24 cellular contexts compared by ENCODE assay signal in the genomic region with DNA sequence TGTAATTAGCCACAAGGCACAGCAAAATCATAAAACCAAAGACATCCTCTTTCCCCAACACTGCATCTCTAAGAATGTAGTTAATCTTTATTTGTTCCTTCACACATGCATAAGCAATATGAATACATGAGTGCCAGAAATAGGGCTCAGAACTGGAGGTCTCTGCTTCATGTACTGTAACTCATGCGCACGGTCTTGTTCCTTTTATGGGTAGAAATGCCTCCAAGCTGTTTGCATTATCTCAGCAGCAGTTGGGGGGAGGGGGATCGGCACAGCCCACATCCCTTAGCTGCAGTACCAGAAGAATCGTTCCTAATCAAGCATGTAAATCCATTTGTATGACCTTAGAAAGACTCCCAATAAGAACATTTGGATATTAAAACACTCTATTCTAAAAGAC. TPM values are rescaled to one million over a fixed set of nuclear protein-coding genes. Genes with fewer than 3 reads are reported as not detected.
DNase-seq lines count a peak whose midpoint lies in the region; ATAC-seq, FAIRE-seq and TF ChIP-seq lines count a peak whose summit lies in the region.
"Had no signal": no experiment of that assay in that cellular context is flagged by ENCODE, and none has a peak within 500 bp of the region (broad histone marks: within the 10 kb centered on the region; RNA-seq: fewer than 3 reads in every experiment).

No MANE protein-coding gene starts in this region.

- H3K27ac ChIP-seq in A673 (ENCODE audit: low read depth, low read length, poor library complexity, severe bottlenecking), result no peak overlapping the region
- no peak overlapping the region for H3K27ac ChIP-seq in HEK293 (ENCODE audit: extremely low read depth, low read depth, low read length)
- H3K27ac ChIP-seq in astrocyte (ENCODE audit: low read depth, low read length), result no peak overlapping the region
- H3K27ac ChIP-seq in muscle layer of duodenum (ENCODE audit: low read length), result peak overlapping the region; percentile 4
- H3K27ac ChIP-seq: brain microvascular endothelial cell, coronary artery, pancreas had no signal

- intact Hi-C loops in A673 (cut with micrococcal nuclease; ENCODE audit: unreplicated experiment) (no loop called here), sciatic nerve (cut with DNase I) (no loop called here)

- peaks cover 78% of the 10 kb centered on the region for H3K79me2 ChIP-seq in astrocyte (ENCODE audit: insufficient read depth, low read length)

- peaks cover 6% of the 10 kb centered on the region for H3K36me3 Mint-ChIP-seq in astrocyte (ENCODE audit: low read depth, unreplicated experiment)
- H3K36me3 Mint-ChIP-seq: activated naive CD8-positive, alpha-beta T cell treated with anti-CD3 and anti-CD28 coated beads, Interleukin-2, amount 10 ng/mL, durations not matched to agents 7 days and 5 days; WTC11 had no signal

- no peak for TF ChIP-seq CTCF in A673 (conservative IDR thresholded peaks at IDR 0.05; ENCODE audit: low read depth, low read length)
- no peak for TF ChIP-seq CTCF in HEK293 (tag by site-specific recombination; IDR thresholded peaks at IDR 0.05)
- TF ChIP-seq CTCF in astrocyte (IDR thresholded peaks at IDR 0.05; ENCODE audit: insufficient read depth, low read depth, low read length), result no peak
- no peak for TF ChIP-seq CTCF in GM10248 (IDR thresholded peaks at IDR 0.05; ENCODE audit: control extremely low read depth, extremely low read depth, low read depth, missing control alignments)

- H4K20me1 ChIP-seq in astrocyte (ENCODE audit: insufficient read depth, low read length), result peaks cover 29% of the 10 kb centered on the region

- no peak overlapping the region for H3K27ac Mint-ChIP-seq in astrocyte (ENCODE audit: unreplicated experiment)
- H3K27ac Mint-ChIP-seq: activated naive CD8-positive, alpha-beta T cell treated with anti-CD3 and anti-CD28 coated beads, Interleukin-2, amount 10 ng/mL, durations not matched to agents 7 days and 5 days; activated T-helper 2 cell treated with anti-CD3 and anti-CD28 coated beads, Interferon-gamma antibody, Interleukin-2, Interleukin-4, amounts not matched to agents 10 μg/mL and 5 μg/mL and 100 μg/mL, durations not matched to agents 14 hours and 24 hours and 36 hours; WTC11 had no signal

- H3K27me3 Mint-ChIP-seq in astrocyte (ENCODE audit: low read depth, unreplicated experiment), result no peaks in the 10 kb centered on the region

- peaks cover 3% of the 10 kb centered on the region for H3K9me3 Mint-ChIP-seq in astrocyte (ENCODE audit: unreplicated experiment)
- H3K9me3 Mint-ChIP-seq: activated naive CD8-positive, alpha-beta T cell treated with anti-CD3 and anti-CD28 coated beads, Interleukin-2, amount 10 ng/mL, durations not matched to agents 7 days and 5 days; activated T-helper 2 cell treated with anti-CD3 and anti-CD28 coated beads, Interferon-gamma antibody, Interleukin-2, Interleukin-4, amounts not matched to agents 10 μg/mL and 5 μg/mL and 100 μg/mL, durations not matched to agents 14 hours and 24 hours and 36 hours had no signal

- H3K4me3 Mint-ChIP-seq in astrocyte (ENCODE audit: unreplicated experiment), result no peak overlapping the region
- H3K4me3 Mint-ChIP-seq: activated naive CD8-positive, alpha-beta T cell treated with anti-CD3 and anti-CD28 coated beads, Interleukin-2, amount 10 ng/mL, durations not matched to agents 7 days and 5 days; WTC11 had no signal

- peak; percentile 53 for DNase-seq in A673 (ENCODE audit: low spot score)
- peak; percentile 80 for DNase-seq in astrocyte (ENCODE audit: low read depth)
- DNase-seq in sciatic nerve (ENCODE audit: low spot score), result no peak
- DNase-seq in GM10248 (ENCODE audit: extremely low spot score), result no peak
- DNase-seq: activated CD4-positive, alpha-beta T cell treated with anti-CD3 and anti-CD28 coated beads, Interleukin-2, amount 50 U/mL, for 4 hours; activated CD8-positive, alpha-beta memory T cell treated with anti-CD3 and anti-CD28 coated beads, Interleukin-2, amount 50 U/mL, for 4 hours; activated naive CD8-positive, alpha-beta T cell treated with anti-CD3 and anti-CD28 coated beads, Interleukin-2, amount 10 ng/mL, durations not matched to agents 7 days and 5 days; brain microvascular endothelial cell; C1 segment of cervical spinal cord; mammary epithelial cell; MG63; NCI-H1436 treated with DMSO at 0.1 percent for 48 hours; NCI-H510A treated with DMSO at 0.1 percent for 48 hours; pancreas; T1000 had no signal

- H3K9ac ChIP-seq in astrocyte (ENCODE audit: low read length), result no peak overlapping the region

- no TSS peak for BruUV-seq in A673 (replicated peaks; lab: Mats Ljungman, UMichigan)

- H2AFZ ChIP-seq in astrocyte (ENCODE audit: low read depth, low read length), result no peak overlapping the region

- peaks cover 6% of the 10 kb centered on the region for H3K4me1 Mint-ChIP-seq in astrocyte (ENCODE audit: low read depth, unreplicated experiment)
- H3K4me1 Mint-ChIP-seq: activated naive CD8-positive, alpha-beta T cell treated with anti-CD3 and anti-CD28 coated beads, Interleukin-2, amount 10 ng/mL, durations not matched to agents 7 days and 5 days had no signal

- H3K4me3 ChIP-seq in A673 (ENCODE audit: low read depth, low read length, poor library complexity, severe bottlenecking), result no peak overlapping the region
- no peak overlapping the region for H3K4me3 ChIP-seq in HEK293 (ENCODE audit: low read depth, low read length)
- H3K4me3 ChIP-seq in astrocyte (ENCODE audit: insufficient read depth, low read depth, low read length), result no peak overlapping the region
- peak overlapping the region in 1 of 2 donors; percentile 9 for H3K4me3 ChIP-seq in muscle layer of duodenum (ENCODE audit: low read depth in 1 of 2, low read length in 2 of 2)
- H3K4me3 ChIP-seq: coronary artery, HAP-1, K562, MG63, pancreas had no signal

- peak overlapping the region; percentile 58 for H3K4me2 ChIP-seq in astrocyte (ENCODE audit: low read length)

- POLR2A ChIA-PET in A673 (lab: Charles Lee; ENCODE audit: low non-redundant PET), result no interaction called here
- POLR2A ChIA-PET in HEK293 (lab: Yijun Ruan, JAX), result no interaction called here
- POLR2A ChIA-PET in GM10248 (lab: Yijun Ruan, JAX), result no interaction called here

- H3K9me3 ChIP-seq in A673 (ENCODE audit: low read depth, low read length, poor library complexity, severe bottlenecking), result no peaks in the 10 kb centered on the region
- no peaks in the 10 kb centered on the region for H3K9me3 ChIP-seq in HEK293 (ENCODE audit: control insufficient read depth, insufficient read depth, low read depth, low read length)
- H3K9me3 ChIP-seq in astrocyte (ENCODE audit: insufficient read depth, low read depth, low read length), result no peaks in the 10 kb centered on the region
- H3K9me3 ChIP-seq in muscle layer of duodenum (ENCODE audit: control insufficient read depth in 1 of 2, low read length in 2 of 2), result no peaks in the 10 kb centered on the region
- H3K9me3 ChIP-seq: HAP-1, MG63, pancreas had no signal

- no peak for FAIRE-seq in astrocyte (lab: Jason Lieb, UNC)
- FAIRE-seq: K562, pancreas had no signal

- H3K36me3 ChIP-seq in A673 (ENCODE audit: insufficient read depth, low read length, poor library complexity, severe bottlenecking) (no peaks in the 10 kb centered on the region), HEK293 (ENCODE audit: control insufficient read depth in 2 of 2, insufficient read depth in 1 of 2, low read length in 2 of 2) (no peaks in the 10 kb centered on the region), astrocyte (ENCODE audit: insufficient read depth, low read length) (no peaks in the 10 kb centered on the region), muscle layer of duodenum (ENCODE audit: control insufficient read depth in 1 of 2, insufficient read depth in 2 of 2, low read length in 2 of 2) (no peaks in the 10 kb centered on the region)
- H3K36me3 ChIP-seq: brain microvascular endothelial cell, HAP-1, MG63, pancreas had no signal

- CTCF ChIA-PET in A673 (lab: Charles Lee), result no interaction called here
- CTCF ChIA-PET in HEK293 (lab: Yijun Ruan, JAX), result no interaction called here
- CTCF ChIA-PET in GM10248 (lab: Yijun Ruan, JAX), result no interaction called here

- ATAC-seq in GM18868 (IDR thresholded peaks at IDR 0.05; ENCODE audit: unreplicated experiment) (no peak), sciatic nerve (no peak), HG03097 (IDR thresholded peaks at IDR 0.05; ENCODE audit: low FRiP score, unreplicated experiment) (no peak)
- ATAC-seq: K562, pancreas, WTC11 had no signal

- H3K4me1 ChIP-seq in A673 (ENCODE audit: insufficient read depth, low read length, poor library complexity, severe bottlenecking) (peaks cover 14% of the 10 kb centered on the region), HEK293 (ENCODE audit: control insufficient read depth, insufficient read depth, low read length) (0 out of 2 replicates have a peak, but pooled peaks cover 5% of the 10 kb centered on the region), astrocyte (ENCODE audit: insufficient read depth, low read length) (peaks cover 19% of the 10 kb centered on the region), muscle layer of duodenum (ENCODE audit: control insufficient read depth in 1 of 2, insufficient read depth in 2 of 2, low read length in 2 of 2) (peaks cover 0 to 6% of the 10 kb centered on the region in 2 donors)
- H3K4me1 ChIP-seq: HAP-1, pancreas had no signal

- H3K27me3 ChIP-seq in A673 (replicated peaks; ENCODE audit: insufficient read depth, low read depth, low read length, poor library complexity) (no peaks in the 10 kb centered on the region), astrocyte (ENCODE audit: insufficient read depth, low read length) (no peaks in the 10 kb centered on the region), muscle layer of duodenum (ENCODE audit: low read depth, low read length) (no peaks in the 10 kb centered on the region)
- H3K27me3 ChIP-seq: brain microvascular endothelial cell, MG63, pancreas had no signal

TF ChIP-seq in HEK293, 187 proteins besides CTCF, POLR2A, EP300 and RAD21 (continues in another document):
- TF ChIP-seq, protein P1, sequence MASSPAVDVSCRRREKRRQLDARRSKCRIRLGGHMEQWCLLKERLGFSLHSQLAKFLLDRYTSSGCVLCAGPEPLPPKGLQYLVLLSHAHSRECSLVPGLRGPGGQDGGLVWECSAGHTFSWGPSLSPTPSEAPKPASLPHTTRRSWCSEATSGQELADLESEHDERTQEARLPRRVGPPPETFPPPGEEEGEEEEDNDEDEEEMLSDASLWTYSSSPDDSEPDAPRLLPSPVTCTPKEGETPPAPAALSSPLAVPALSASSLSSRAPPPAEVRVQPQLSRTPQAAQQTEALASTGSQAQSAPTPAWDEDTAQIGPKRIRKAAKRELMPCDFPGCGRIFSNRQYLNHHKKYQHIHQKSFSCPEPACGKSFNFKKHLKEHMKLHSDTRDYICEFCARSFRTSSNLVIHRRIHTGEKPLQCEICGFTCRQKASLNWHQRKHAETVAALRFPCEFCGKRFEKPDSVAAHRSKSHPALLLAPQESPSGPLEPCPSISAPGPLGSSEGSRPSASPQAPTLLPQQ (tag by site-specific recombination; IDR thresholded peaks at IDR 0.05), result no peak
- TF ChIP-seq ZNF311 (tag by site-specific recombination; IDR thresholded peaks at IDR 0.05; ENCODE audit: borderline replicate concordance), result no peak
- no peak for TF ChIP-seq ZNF175 (tag by site-specific recombination; IDR thresholded peaks at IDR 0.05)
- no peak for TF ChIP-seq ZNF549 (tag by site-specific recombination; IDR thresholded peaks at IDR 0.05)
- 0 out of 2 replicates have a peak, but pooled peaks have one; percentile 31 for TF ChIP-seq MZF1 (tag by site-specific recombination; IDR thresholded peaks at IDR 0.05; ENCODE audit: borderline replicate concordance)

RNA-seq across cellular contexts. Expression of a gene that starts 20.0 kb away (rescaled TPM):
- total RNA-seq in A673 (2021) (23.8 and 30.2 TPM in 2 replicates), astrocyte (29.6 and 34.5 TPM in 2 replicates), sciatic nerve (55.9 TPM)
- total RNA-seq: activated naive CD8-positive, alpha-beta T cell treated with anti-CD3 and anti-CD28 coated beads, Interleukin-2, amount 10 ng/mL, durations not matched to agents 7 days and 5 days; activated T-helper 2 cell treated with anti-CD3 and anti-CD28 coated beads, Interferon-gamma antibody, Interleukin-2, Interleukin-4, amounts not matched to agents 10 μg/mL and 5 μg/mL and 100 μg/mL, durations not matched to agents 14 hours and 24 hours and 36 hours; K562 had no signal

Comparison
In these comparisons a context has a peak if more than half of its experiments do, and no peak if none do; other contexts are left out.
1. DNase-seq: peak in A673 (single experiment) and astrocyte (single experiment); none in sciatic nerve (single experiment) and GM10248 (single experiment).